22 cellular contexts compared by ENCODE assay signal in genomic region chr6:149383371-149383770, GRCh38. TPM values are rescaled to one million over a fixed set of nuclear protein-coding genes. Genes with fewer than 3 reads are reported as not detected.
A peak's percentile ranks its signal among the peaks of the same experiment; 100 is the strongest.
DNase-seq lines count a peak whose midpoint lies in the region; ATAC-seq, FAIRE-seq and TF ChIP-seq lines count a peak whose summit lies in the region.
"Had no signal": no experiment of that assay in that cellular context is flagged by ENCODE, and none has a peak within 500 bp of the region (broad histone marks: within the 10 kb centered on the region; RNA-seq: fewer than 3 reads in every experiment).

No MANE protein-coding gene starts in this region.

- TF ChIP-seq POLR2A in right lobe of liver (IDR thresholded peaks at IDR 0.05) = no peak

- H3K27me3 ChIP-seq in CD4-positive, CD25-positive, alpha-beta regulatory T cell (ENCODE audit: control insufficient read depth, insufficient read depth, low read length) = no peaks in the 10 kb centered on the region
- no peaks in the 10 kb centered on the region for H3K27me3 ChIP-seq in right lobe of liver
- H3K27me3 ChIP-seq: BE2C, Peyer's patch had no signal

- no peak for TF ChIP-seq CTCF in activated CD8-positive, alpha-beta T cell treated with anti-CD3 and anti-CD28 coated beads for 36 hours (IDR thresholded peaks at IDR 0.05)
- no peak for TF ChIP-seq CTCF in activated B cell treated with CpG ODN at 0.5 μM for 24 hours (IDR thresholded peaks at IDR 0.05)
- TF ChIP-seq CTCF in right lobe of liver (IDR thresholded peaks at IDR 0.05) = no peak

- no peak overlapping the region for H3K4me3 ChIP-seq in CD4-positive, CD25-positive, alpha-beta regulatory T cell (ENCODE audit: low read depth, low read length)
- no peak overlapping the region for H3K4me3 ChIP-seq in right lobe of liver
- H3K4me3 ChIP-seq: Peyer's patch had no signal

- H3K9me3 ChIP-seq in CD4-positive, CD25-positive, alpha-beta regulatory T cell (ENCODE audit: control insufficient read depth in 2 of 2, low read length in 2 of 2) = peaks cover 8 to 9% of the 10 kb centered on the region in 2 experiments
- H3K9me3 ChIP-seq in right lobe of liver = no peaks in the 10 kb centered on the region
- H3K9me3 ChIP-seq: BE2C, Peyer's patch had no signal

- peaks cover 86% of the 10 kb centered on the region for H3K36me3 Mint-ChIP-seq in activated CD8-positive, alpha-beta T cell treated with anti-CD3 and anti-CD28 coated beads for 36 hours (ENCODE audit: low read depth)
- peaks cover 92% of the 10 kb centered on the region for H3K36me3 Mint-ChIP-seq in activated CD8-positive, alpha-beta T cell treated with anti-CD3 and anti-CD28 coated beads, Interleukin-2, amount 10 ng/mL, durations not matched to agents 7 days and 5 days (ENCODE audit: low read depth)
- peaks cover 73% of the 10 kb centered on the region for H3K36me3 Mint-ChIP-seq in CD4-positive, CD25-positive, alpha-beta regulatory T cell
- peaks cover 71% of the 10 kb centered on the region for H3K36me3 Mint-ChIP-seq in activated B cell treated with CpG ODN at 0.5 μM for 24 hours (ENCODE audit: low read depth)

- peaks cover 22% of the 10 kb centered on the region for H3K4me1 ChIP-seq in CD4-positive, CD25-positive, alpha-beta regulatory T cell (ENCODE audit: control insufficient read depth, insufficient read depth, low read length, poor library complexity, severe bottlenecking)
- H3K4me1 ChIP-seq in right lobe of liver = no peaks in the 10 kb centered on the region
- H3K4me1 ChIP-seq: BE2C had no signal

- no peak overlapping the region for H3K27ac ChIP-seq in CD4-positive, CD25-positive, alpha-beta regulatory T cell (ENCODE audit: insufficient read depth, low read length, poor library complexity, severe bottlenecking)
- H3K27ac ChIP-seq in right lobe of liver = peak overlapping the region in 1 of 3 donors; percentile 28
- H3K27ac ChIP-seq: Peyer's patch had no signal

- peaks cover 17% of the 10 kb centered on the region for H3K9me3 Mint-ChIP-seq in activated CD8-positive, alpha-beta T cell treated with anti-CD3 and anti-CD28 coated beads for 36 hours
- peaks cover 30% of the 10 kb centered on the region for H3K9me3 Mint-ChIP-seq in activated CD8-positive, alpha-beta T cell treated with anti-CD3 and anti-CD28 coated beads, Interleukin-2, amount 10 ng/mL, durations not matched to agents 7 days and 5 days (ENCODE audit: insufficient read depth)
- H3K9me3 Mint-ChIP-seq in CD4-positive, CD25-positive, alpha-beta regulatory T cell = peaks cover 2 to 16% (median 8%) of the 10 kb centered on the region in 7 donors
- peaks cover 8% of the 10 kb centered on the region for H3K9me3 Mint-ChIP-seq in activated B cell treated with CpG ODN at 0.5 μM for 24 hours

- peaks cover 69% of the 10 kb centered on the region for H3K4me1 Mint-ChIP-seq in activated CD8-positive, alpha-beta T cell treated with anti-CD3 and anti-CD28 coated beads for 36 hours (ENCODE audit: low read depth)
- H3K4me1 Mint-ChIP-seq in activated CD8-positive, alpha-beta T cell treated with anti-CD3 and anti-CD28 coated beads, Interleukin-2, amount 10 ng/mL, durations not matched to agents 7 days and 5 days (ENCODE audit: low read depth) = peaks cover 58% of the 10 kb centered on the region
- H3K4me1 Mint-ChIP-seq in CD4-positive, CD25-positive, alpha-beta regulatory T cell = peaks cover 35 to 85% (median 57%) of the 10 kb centered on the region in 4 donors
- H3K4me1 Mint-ChIP-seq in activated B cell treated with CpG ODN at 0.5 μM for 24 hours = peaks cover 16% of the 10 kb centered on the region

- no peak for FAIRE-seq in HTR-8/SVneo (lab: Jason Lieb, UNC)
- FAIRE-seq: A204.1 had no signal

- WGBS in right lobe of liver (ENCODE audit: insufficient coverage, low coverage, low lambda C conversion rate, missing lambda C conversion rate) = 70% methylated on average over 4 of the region's 4 CpGs

- H3K4me3 Mint-ChIP-seq in activated CD8-positive, alpha-beta T cell treated with anti-CD3 and anti-CD28 coated beads for 36 hours = no peak overlapping the region
- H3K4me3 Mint-ChIP-seq in activated CD8-positive, alpha-beta T cell treated with anti-CD3 and anti-CD28 coated beads, Interleukin-2, amount 10 ng/mL, durations not matched to agents 7 days and 5 days = no peak overlapping the region
- no peak overlapping the region for H3K4me3 Mint-ChIP-seq in CD4-positive, CD25-positive, alpha-beta regulatory T cell
- no peak overlapping the region for H3K4me3 Mint-ChIP-seq in activated B cell treated with CpG ODN at 0.5 μM for 24 hours
- H3K4me3 Mint-ChIP-seq: CD4-positive, alpha-beta T cell had no signal

- no peaks in the 10 kb centered on the region for H3K27me3 Mint-ChIP-seq in activated CD8-positive, alpha-beta T cell treated with anti-CD3 and anti-CD28 coated beads for 36 hours
- no peaks in the 10 kb centered on the region for H3K27me3 Mint-ChIP-seq in activated CD8-positive, alpha-beta T cell treated with anti-CD3 and anti-CD28 coated beads, Interleukin-2, amount 10 ng/mL, durations not matched to agents 7 days and 5 days (ENCODE audit: low read depth)
- H3K27me3 Mint-ChIP-seq in CD4-positive, CD25-positive, alpha-beta regulatory T cell = no peaks in the 10 kb centered on the region
- no peaks in the 10 kb centered on the region for H3K27me3 Mint-ChIP-seq in activated B cell treated with CpG ODN at 0.5 μM for 24 hours
- H3K27me3 Mint-ChIP-seq: CD4-positive, alpha-beta T cell had no signal

- POLR2A ChIA-PET in activated CD8-positive, alpha-beta T cell treated with anti-CD3 and anti-CD28 coated beads for 36 hours (lab: Charles Lee) = interaction anchor here (0.6 kb wide), 1 partner anchor 15 kb away, joined by 3 read pairs; no protein-coding TSS in a partner anchor
- POLR2A ChIA-PET in activated CD8-positive, alpha-beta T cell treated with anti-CD3 and anti-CD28 coated beads, Interleukin-2, amount 10 ng/mL, durations not matched to agents 7 days and 5 days (lab: Charles Lee) = no interaction called here
- POLR2A ChIA-PET in activated B cell treated with CpG ODN at 0.5 μM for 24 hours (lab: Charles Lee) = no interaction called here

- DNase-seq in activated CD8-positive, alpha-beta T cell treated with anti-CD3 and anti-CD28 coated beads for 36 hours = no peak
- DNase-seq in activated CD8-positive, alpha-beta T cell treated with anti-CD3 and anti-CD28 coated beads, Interleukin-2, amount 10 ng/mL, durations not matched to agents 7 days and 5 days = no peak
- no peak for DNase-seq in CD4-positive, CD25-positive, alpha-beta regulatory T cell
- DNase-seq in activated B cell treated with CpG ODN at 0.5 μM for 24 hours (no peak), right lobe of liver (no peak), HTR-8/SVneo (ENCODE audit: insufficient read length, low spot score) (no peak)
- DNase-seq: BE2C; CD4-positive, alpha-beta T cell; DMS153; GDM1; GOT3; KBM-7; NCI-H1105; NCI-H1694; NCI-H2081 treated with DMSO at 0.1 percent for 48 hours; NCI-H748 treated with DMSO at 0.1 percent for 48 hours; NK-92 treated with Interleukin-12 subunit alpha and Interleukin-12 subunit beta, amount 100 ng/mL, for 24 hours; Peyer's patch had no signal

- CTCF ChIA-PET in activated CD8-positive, alpha-beta T cell treated with anti-CD3 and anti-CD28 coated beads for 36 hours (lab: Charles Lee) = interaction anchor here (3.6 kb wide), 1 partner anchor 49 kb away, joined by 14 read pairs; no protein-coding TSS in a partner anchor
- CTCF ChIA-PET in activated CD8-positive, alpha-beta T cell treated with anti-CD3 and anti-CD28 coated beads, Interleukin-2, amount 10 ng/mL, durations not matched to agents 7 days and 5 days (lab: Charles Lee) = interaction anchor here (1.2 to 2.6 kb wide), 2 partner anchors 13 to 134 kb away, joined by 4 to 7 read pairs; no protein-coding TSS in a partner anchor
- CTCF ChIA-PET in activated B cell treated with CpG ODN at 0.5 μM for 24 hours (lab: Charles Lee) = no interaction called here

- H3K27ac Mint-ChIP-seq in activated CD8-positive, alpha-beta T cell treated with anti-CD3 and anti-CD28 coated beads for 36 hours = peak overlapping the region; percentile 30
- no peak overlapping the region for H3K27ac Mint-ChIP-seq in activated CD8-positive, alpha-beta T cell treated with anti-CD3 and anti-CD28 coated beads, Interleukin-2, amount 10 ng/mL, durations not matched to agents 7 days and 5 days
- H3K27ac Mint-ChIP-seq in CD4-positive, CD25-positive, alpha-beta regulatory T cell = peak overlapping the region in 2 of 3 donors; percentile 62 to 65
- H3K27ac Mint-ChIP-seq in activated B cell treated with CpG ODN at 0.5 μM for 24 hours = peak overlapping the region; percentile 30

- intact Hi-C loops in activated CD8-positive, alpha-beta T cell treated with anti-CD3 and anti-CD28 coated beads for 36 hours (cut with micrococcal nuclease) = no loop called here
- intact Hi-C loops in activated B cell treated with CpG ODN at 0.5 μM for 24 hours (cut with micrococcal nuclease) = no loop called here
- intact Hi-C loops in right lobe of liver (cut with DNase I) = no loop called here

- peaks cover 84% of the 10 kb centered on the region for H3K36me3 ChIP-seq in CD4-positive, CD25-positive, alpha-beta regulatory T cell (ENCODE audit: control insufficient read depth, insufficient read depth, low read length)
- H3K36me3 ChIP-seq in right lobe of liver = peaks cover 0 to 18% (median 2%) of the 10 kb centered on the region in 4 donors

- no peak for ATAC-seq in activated CD8-positive, alpha-beta T cell treated with anti-CD3 and anti-CD28 coated beads for 36 hours
- no peak for ATAC-seq in activated CD8-positive, alpha-beta T cell treated with anti-CD3 and anti-CD28 coated beads, Interleukin-2, amount 10 ng/mL, durations not matched to agents 7 days and 5 days
- ATAC-seq in CD4-positive, CD25-positive, alpha-beta regulatory T cell (ENCODE audit: low read depth in 2 of 2) = no peak
- no peak for ATAC-seq in activated B cell treated with CpG ODN at 0.5 μM for 24 hours (ENCODE audit: low read depth)
- ATAC-seq in right lobe of liver = peak; percentile 43 to 79 (median 66)
- ATAC-seq in GM18502 (IDR thresholded peaks at IDR 0.05; ENCODE audit: poor library complexity, unreplicated experiment) = no peak
- no peak for ATAC-seq in HG03025 (IDR thresholded peaks at IDR 0.05; ENCODE audit: low FRiP score, unreplicated experiment)
- ATAC-seq: HCT116 had no signal

RNA-seq across cellular contexts. Expression of gene SUMO4, which starts 16.7 kb away (rescaled TPM):
- total RNA-seq in activated CD8-positive, alpha-beta T cell treated with anti-CD3 and anti-CD28 coated beads for 36 hours = 1 to 10 TPM; 3.7 to 4.7 TPM
- 10 to 100 TPM; 10.1 TPM for total RNA-seq in activated CD8-positive, alpha-beta T cell treated with anti-CD3 and anti-CD28 coated beads, Interleukin-2, amount 10 ng/mL, durations not matched to agents 7 days and 5 days
- total RNA-seq in CD4-positive, CD25-positive, alpha-beta regulatory T cell = 9.0 TPM
- 1 to 10 TPM in 2 of 4 donors, under 1 TPM in 2; 0.38 to 1.6 (median 0.93) TPM for polyA plus RNA-seq in CD4-positive, CD25-positive, alpha-beta regulatory T cell
- total RNA-seq in activated B cell treated with CpG ODN at 0.5 μM for 24 hours (6.7 and 7.9 TPM in 2 replicates), right lobe of liver (1 to 10 TPM in 3 of 6 experiments, under 1 TPM in 3; 0.49 to 1.2 (median 1.0) TPM)

Comparison
In these comparisons a context has a peak if more than half of its experiments do, and no peak if none do; other contexts are left out.
1. ATAC-seq: peak in right lobe of liver (4 of 4); none in activated CD8-positive, alpha-beta T cell treated with anti-CD3 and anti-CD28 coated beads for 36 hours (single experiment), activated CD8-positive, alpha-beta T cell treated with anti-CD3 and anti-CD28 coated beads, Interleukin-2, amount 10 ng/mL, durations not matched to agents 7 days and 5 days (single experiment), CD4-positive, CD25-positive, alpha-beta regulatory T cell (0 of 2), activated B cell treated with CpG ODN at 0.5 μM for 24 hours (single experiment), GM18502 (single experiment) and HG03025 (single experiment).